Comparison of ENCODE assay signal across 29 cellular contexts in the genomic region with DNA sequence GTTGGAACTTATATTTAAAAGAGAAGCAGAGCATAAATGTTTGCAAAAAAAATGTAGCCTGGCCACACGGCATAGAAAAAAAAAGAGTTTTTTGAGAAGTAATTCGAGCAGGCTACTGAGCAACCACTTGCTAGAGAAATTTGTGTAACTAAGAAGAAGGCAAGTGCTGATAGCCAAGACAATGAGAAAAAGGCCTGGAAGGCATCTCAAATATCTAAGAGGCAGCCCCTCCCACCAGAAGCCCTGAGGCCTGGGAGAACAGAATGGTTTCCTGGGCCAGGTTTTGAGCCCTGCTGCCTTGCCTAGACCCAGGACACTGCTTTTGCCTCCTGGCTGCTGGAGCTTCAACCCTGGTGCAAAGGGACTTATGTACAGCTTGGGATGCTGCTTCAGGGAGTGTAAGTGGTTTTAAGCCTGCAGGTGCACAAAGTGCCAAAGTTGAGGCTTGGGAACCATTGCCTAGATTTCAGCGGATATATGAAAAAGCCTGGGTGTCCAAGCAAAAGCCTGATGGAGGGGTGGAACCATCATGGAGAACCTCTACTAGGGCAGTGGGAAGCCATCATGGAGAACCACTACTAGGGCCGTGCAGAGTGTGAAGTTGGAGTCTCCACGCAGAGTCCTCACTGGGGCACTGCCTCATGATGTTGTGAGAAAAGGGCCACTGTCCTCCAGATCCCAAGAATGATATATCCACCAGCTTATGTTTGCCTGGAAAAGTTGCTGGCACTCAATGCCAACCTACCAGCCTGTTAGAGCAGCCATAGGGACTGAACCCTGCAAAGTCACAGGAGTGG. TPM values are rescaled to one million over a fixed set of nuclear protein-coding genes. Genes with fewer than 3 reads are reported as not detected.
"Had no signal": no experiment of that assay in that cellular context is flagged by ENCODE, and none has a peak within 500 bp of the region (broad histone marks: within the 10 kb centered on the region; RNA-seq: fewer than 3 reads in every experiment).

No MANE protein-coding gene starts in this region.

- ATAC-seq: activated CD8-positive, alpha-beta T cell treated with anti-CD3 and anti-CD28 coated beads, Interleukin-2, amount 10 ng/mL, durations not matched to agents 7 days and 5 days; activated naive CD8-positive, alpha-beta T cell treated with anti-CD3 and anti-CD28 coated beads, Interleukin-2, amount 50 U/mL, for 24 hours; body of pancreas; esophagus mucosa; left colon; lower lobe of right lung; stimulated activated naive B cell treated with anti-CD40 and anti-IgM and Interleukin-4, amounts not matched to agents 10 μg/mL and 1 μg/mL and 100 μg/mL, for 72 hours had no signal

- H3K4me3 ChIP-seq: body of pancreas, lower lobe of right lung had no signal

- H3K9me3 ChIP-seq: body of pancreas, lower lobe of right lung had no signal

- FAIRE-seq: colon, endothelial cell of umbilical vein, keratinocyte had no signal

- H3K4me1 ChIP-seq: body of pancreas, lower lobe of right lung had no signal

- H3K36me3 ChIP-seq: lower lobe of right lung had no signal

- H3K27ac ChIP-seq: body of pancreas, lower lobe of right lung, VCaP had no signal

- DNase-seq: activated CD4-positive, alpha-beta T cell treated with anti-CD3 and anti-CD28 coated beads, Interleukin-2, amount 50 U/mL, for 1 hour; activated CD4-positive, CD25-positive, alpha-beta regulatory T cell treated with anti-CD3 and anti-CD28 coated beads, Interleukin-2, amount 50 U/mL, for 72 hours; activated CD8-positive, alpha-beta T cell treated with anti-CD3 and anti-CD28 coated beads, Interleukin-2, amount 10 ng/mL, durations not matched to agents 7 days and 5 days; activated gamma-delta T cell; activated naive CD4-positive, alpha-beta T cell treated with anti-CD3 and anti-CD28 coated beads, Interleukin-2, amount 50 U/mL, for 16 hours; activated naive CD8-positive, alpha-beta T cell treated with anti-CD3 and anti-CD28 coated beads, Interleukin-2, amount 50 U/mL, for 24 hours; body of pancreas; caudate nucleus; effector memory CD4-positive, alpha-beta T cell; foreskin melanocyte; left colon; lower lobe of right lung; naive B cell; nucleus accumbens; stimulated activated CD4-positive, alpha-beta T cell treated with anti-CD3 and anti-CD28 coated beads, Interleukin-2, amount 100 ng/mL, for 48 hours; stimulated activated CD8-positive, alpha-beta memory T cell treated with anti-CD3 and anti-CD28 coated beads, Interleukin-4, amount 100 ng/mL, for 48 hours; stimulated activated naive B cell treated with anti-CD40 and anti-IgM and Interleukin-4, amounts not matched to agents 10 μg/mL and 1 μg/mL and 100 μg/mL, for 72 hours had no signal

- H3K27me3 ChIP-seq: body of pancreas had no signal

RNA-seq across cellular contexts. Expression of gene TECRL, which starts 9.7 kb away (rescaled TPM):
- total RNA-seq: activated CD8-positive, alpha-beta T cell treated with anti-CD3 and anti-CD28 coated beads, Interleukin-2, amount 10 ng/mL, durations not matched to agents 7 days and 5 days; activated T-helper 1 cell treated with anti-CD3 and anti-CD28 coated beads, Interleukin-12 subunit alpha, Interleukin-12 subunit beta, Interleukin-2, Interleukin-4 antibody, amounts not matched to agents 30 ng/mL and 10 ng/mL and 1 ng/mL, durations not matched to agents 14 hours and 24 hours and 36 hours; body of pancreas; dermis microvascular lymphatic vessel endothelial cell; endothelial cell of umbilical vein; esophagus mucosa; left colon; lower lobe of right lung; mesenteric fat pad; mucosa of gallbladder; T-helper 2 cell treated with Interferon-gamma antibody and Interleukin-4, amounts not matched to agents 100 ng/mL and 5 ng/mL, for 36 hours; temporal lobe had no signal
- polyA plus RNA-seq: endothelial cell of umbilical vein, keratinocyte, neural cell had no signal
